25 cellular contexts compared by ENCODE assay signal in genomic region chr6:25277401-25277800, GRCh38. TPM values are rescaled to one million over a fixed set of nuclear protein-coding genes. Genes with fewer than 3 reads are reported as not detected.
DNase-seq lines count a peak whose midpoint lies in the region; TF ChIP-seq lines count a peak whose summit lies in the region.
"Had no signal": no experiment of that assay in that cellular context is flagged by ENCODE, and none has a peak within 500 bp of the region (broad histone marks: within the 10 kb centered on the region; RNA-seq: fewer than 3 reads in every experiment).

No MANE protein-coding gene starts in this region.

- intact Hi-C loops in activated T-helper 1 cell treated with anti-CD3 and anti-CD28 coated beads, Interleukin-12 subunit alpha, Interleukin-12 subunit beta, Interleukin-2, Interleukin-4 antibody, amounts not matched to agents 30 ng/mL and 10 ng/mL and 1 ng/mL, durations not matched to agents 14 hours and 24 hours and 36 hours (cut with micrococcal nuclease): loop anchor here (5.0 kb wide), 2 partner anchors 130 to 665 kb away; no protein-coding TSS in a partner anchor

- H3K4me1 ChIP-seq in KMS-11 (ENCODE audit: low read depth, poor library complexity, severe bottlenecking): peaks cover 29% of the 10 kb centered on the region

- no peak for DNase-seq in activated T-helper 1 cell treated with anti-CD3 and anti-CD28 coated beads, Interleukin-12 subunit alpha, Interleukin-12 subunit beta, Interleukin-2, Interleukin-4 antibody, amounts not matched to agents 30 ng/mL and 10 ng/mL and 1 ng/mL, durations not matched to agents 14 hours and 24 hours and 36 hours (ENCODE audit: low spot score)
- DNase-seq in medulla oblongata (ENCODE audit: extremely low spot score) (peak; percentile 29), occipital lobe (lab: John Stamatoyannopoulos, UW) (no peak), DMS153 (lab: John Stamatoyannopoulos, UW) (no peak)
- DNase-seq in central memory CD4-positive, alpha-beta T cell: no peak
- DNase-seq in stimulated activated CD4-positive, alpha-beta T cell treated with anti-CD3 and anti-CD28 coated beads, Interleukin-12 subunit alpha, Interleukin-12 subunit beta, amount 100 ng/mL, for 4 hours: no peak
- DNase-seq: activated CD4-positive, alpha-beta T cell treated with anti-CD3 and anti-CD28 coated beads for 4 hours; activated effector memory CD4-positive, alpha-beta T cell treated with anti-CD3 and anti-CD28 coated beads, Interleukin-2, amount 50 U/mL, for 16 hours; CD8-positive, alpha-beta T cell; dermis blood vessel endothelial cell; DMS 273 treated with DMSO at 0.1 percent for 48 hours; gastrocnemius medialis; lower lobe of right lung; naive thymus-derived CD8-positive, alpha-beta T cell; NCI-H1436 treated with DMSO at 0.1 percent for 48 hours; NCI-H226; NCI-H526 treated with DMSO at 0.1 percent for 48 hours; ovary; SHP77 treated with DMSO at 0.1 percent for 48 hours; stimulated activated naive CD4-positive, alpha-beta T cell; T1000 had no signal

- peaks cover 30% of the 10 kb centered on the region for H3K4me1 Mint-ChIP-seq in activated T-helper 1 cell treated with anti-CD3 and anti-CD28 coated beads, Interleukin-12 subunit alpha, Interleukin-12 subunit beta, Interleukin-2, Interleukin-4 antibody, amounts not matched to agents 30 ng/mL and 10 ng/mL and 1 ng/mL, durations not matched to agents 14 hours and 24 hours and 36 hours (ENCODE audit: low read depth)

- peaks cover 24% of the 10 kb centered on the region for H3K27me3 Mint-ChIP-seq in activated T-helper 1 cell treated with anti-CD3 and anti-CD28 coated beads, Interleukin-12 subunit alpha, Interleukin-12 subunit beta, Interleukin-2, Interleukin-4 antibody, amounts not matched to agents 30 ng/mL and 10 ng/mL and 1 ng/mL, durations not matched to agents 14 hours and 24 hours and 36 hours (ENCODE audit: insufficient read depth)

- H3K27ac ChIP-seq in 22Rv1 (peak overlapping the region; percentile 74), KMS-11 (no peak overlapping the region)
- H3K27ac ChIP-seq: gastrocnemius medialis, ovary, suprapubic skin had no signal

- peak overlapping the region; percentile 88 for H3K4me3 Mint-ChIP-seq in activated T-helper 1 cell treated with anti-CD3 and anti-CD28 coated beads, Interleukin-12 subunit alpha, Interleukin-12 subunit beta, Interleukin-2, Interleukin-4 antibody, amounts not matched to agents 30 ng/mL and 10 ng/mL and 1 ng/mL, durations not matched to agents 14 hours and 24 hours and 36 hours

- no peaks in the 10 kb centered on the region for H3K9me3 Mint-ChIP-seq in activated T-helper 1 cell treated with anti-CD3 and anti-CD28 coated beads, Interleukin-12 subunit alpha, Interleukin-12 subunit beta, Interleukin-2, Interleukin-4 antibody, amounts not matched to agents 30 ng/mL and 10 ng/mL and 1 ng/mL, durations not matched to agents 14 hours and 24 hours and 36 hours
- H3K9me3 Mint-ChIP-seq: CD8-positive, alpha-beta T cell; naive thymus-derived CD8-positive, alpha-beta T cell had no signal

- H3K27me3 ChIP-seq in KMS-11 (ENCODE audit: insufficient read depth, low read depth): no peaks in the 10 kb centered on the region
- H3K27me3 ChIP-seq: ovary, suprapubic skin had no signal

- no peak overlapping the region for H3K9ac ChIP-seq in KMS-11

- no peak overlapping the region for H2AFZ ChIP-seq in KMS-11 (ENCODE audit: low read depth)

- TF ChIP-seq CTCF in 22Rv1 (IDR thresholded peaks at IDR 0.05) (no peak), KMS-11 (conservative IDR thresholded peaks at IDR 0.05; ENCODE audit: low read depth, low read length) (no peak)

- H3K4me2 ChIP-seq in KMS-11: peak overlapping the region; percentile 52; the same call in 1 of the 2 replicates

- peaks cover 9% of the 10 kb centered on the region; the same call in 1 of the 2 replicates for H3K79me2 ChIP-seq in KMS-11 (ENCODE audit: insufficient read depth, low read depth)

- no peaks in the 10 kb centered on the region for H3K36me3 ChIP-seq in KMS-11 (ENCODE audit: insufficient read depth)
- H3K36me3 ChIP-seq: gastrocnemius medialis, lower lobe of right lung, ovary, suprapubic skin had no signal

- no peaks in the 10 kb centered on the region for H3K36me3 Mint-ChIP-seq in activated T-helper 1 cell treated with anti-CD3 and anti-CD28 coated beads, Interleukin-12 subunit alpha, Interleukin-12 subunit beta, Interleukin-2, Interleukin-4 antibody, amounts not matched to agents 30 ng/mL and 10 ng/mL and 1 ng/mL, durations not matched to agents 14 hours and 24 hours and 36 hours (ENCODE audit: low read depth)
- H3K36me3 Mint-ChIP-seq: naive thymus-derived CD8-positive, alpha-beta T cell had no signal

- H3K4me3 ChIP-seq in KMS-11 (IDR thresholded peaks at IDR 0.05; ENCODE audit: insufficient read depth, low read depth, low read length): no peak overlapping the region
- H3K4me3 ChIP-seq: gastrocnemius medialis, GM12878, lower lobe of right lung, ovary, suprapubic skin had no signal

- H3K27ac Mint-ChIP-seq in activated T-helper 1 cell treated with anti-CD3 and anti-CD28 coated beads, Interleukin-12 subunit alpha, Interleukin-12 subunit beta, Interleukin-2, Interleukin-4 antibody, amounts not matched to agents 30 ng/mL and 10 ng/mL and 1 ng/mL, durations not matched to agents 14 hours and 24 hours and 36 hours: no peak overlapping the region
- H3K27ac Mint-ChIP-seq: CD8-positive, alpha-beta T cell had no signal

- H4K20me1 ChIP-seq in KMS-11 (ENCODE audit: insufficient read depth): no peaks in the 10 kb centered on the region

RNA-seq across cellular contexts. Expression of gene CARMIL1, which starts 1.8 kb away (rescaled TPM):
- total RNA-seq in activated T-helper 1 cell treated with anti-CD3 and anti-CD28 coated beads, Interleukin-12 subunit alpha, Interleukin-12 subunit beta, Interleukin-2, Interleukin-4 antibody, amounts not matched to agents 30 ng/mL and 10 ng/mL and 1 ng/mL, durations not matched to agents 14 hours and 24 hours and 36 hours: 1.7 and 1.9 TPM in 2 replicates
- total RNA-seq in occipital lobe: 30.4 TPM

Comparison
In these comparisons a context has a peak if more than half of its experiments do, and no peak if none do; other contexts are left out.
1. RNA of gene CARMIL1, which starts 1.8 kb away (total RNA-seq): 30.4 TPM in occipital lobe (single experiment); 1.7 to 1.9 TPM in activated T-helper 1 cell treated with anti-CD3 and anti-CD28 coated beads, Interleukin-12 subunit alpha, Interleukin-12 subunit beta, Interleukin-2, Interleukin-4 antibody, amounts not matched to agents 30 ng/mL and 10 ng/mL and 1 ng/mL, durations not matched to agents 14 hours and 24 hours and 36 hours; every median in the first group is over 10 times any median in the second.